ENCODE assay signal across 16 cellular contexts in the genomic region with DNA sequence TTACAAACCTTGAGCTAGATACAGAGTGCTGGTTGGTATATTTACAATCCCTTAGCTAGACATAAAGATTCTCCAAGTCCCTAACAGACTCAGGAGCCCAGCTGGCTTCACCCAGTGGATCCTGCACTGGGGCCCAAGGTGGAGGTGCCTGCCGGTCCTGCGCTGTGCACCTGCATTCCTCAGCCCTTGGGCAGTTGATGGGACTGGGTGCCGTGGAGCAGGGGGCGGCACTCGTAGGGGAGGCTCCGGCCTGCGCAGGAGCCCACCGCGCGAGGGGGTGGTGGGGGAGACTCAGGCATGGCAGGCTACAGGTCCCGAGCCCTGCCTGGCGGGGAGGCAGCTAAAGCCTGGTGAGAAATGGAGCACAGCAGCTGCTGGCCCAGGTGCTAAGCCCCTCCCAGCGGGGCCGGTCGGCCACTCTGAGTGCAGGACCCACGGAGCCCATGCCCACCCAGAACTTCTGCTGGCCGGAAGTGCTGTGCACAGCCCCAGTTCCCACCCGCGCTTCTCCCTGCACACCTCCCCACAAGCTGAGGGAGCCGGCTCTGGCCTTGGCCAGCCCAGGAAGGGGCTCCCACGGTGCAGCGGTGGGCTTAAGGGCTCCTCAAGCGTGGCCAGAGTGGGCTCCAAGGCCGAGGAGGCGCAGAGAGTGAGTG.
DNase-seq lines count a peak whose midpoint lies in the region; ATAC-seq, FAIRE-seq and TF ChIP-seq lines count a peak whose summit lies in the region.
"Had no signal": no experiment of that assay in that cellular context is flagged by ENCODE, and none has a peak within 500 bp of the region (broad histone marks: within the 10 kb centered on the region; RNA-seq: fewer than 3 reads in every experiment).

No MANE protein-coding gene starts in this region.

- CTCF ChIA-PET in HepG2 (lab: Yijun Ruan, JAX; ENCODE audit: low intra/inter-chr PET ratio, low total read pairs): no interaction called here

- no peak overlapping the region for H3K4me2 ChIP-seq in osteoblast (ENCODE audit: insufficient read depth, low read length)
- no peak overlapping the region for H3K4me2 ChIP-seq in MM.1S (ENCODE audit: low read depth, low read length)
- no peak overlapping the region for H3K4me2 ChIP-seq in HepG2 (ENCODE audit: low read depth, low read length)

- no peak overlapping the region for H3K4me3 Mint-ChIP-seq in chondrocyte (ENCODE audit: unreplicated experiment)
- no peak overlapping the region for H3K4me3 Mint-ChIP-seq in endothelial cell (ENCODE audit: unreplicated experiment)
- H3K4me3 Mint-ChIP-seq: CD4-positive, alpha-beta T cell had no signal

- no peak overlapping the region for H3K27ac Mint-ChIP-seq in chondrocyte (ENCODE audit: unreplicated experiment)
- no peak overlapping the region for H3K27ac Mint-ChIP-seq in endothelial cell (ENCODE audit: unreplicated experiment)
- H3K27ac Mint-ChIP-seq: CD4-positive, alpha-beta T cell had no signal

- H3K4me1 ChIP-seq in right cardiac atrium (ENCODE audit: control insufficient read depth, insufficient read depth, low read length) (no peaks in the 10 kb centered on the region), osteoblast (ENCODE audit: insufficient read depth, low read length) (no peaks in the 10 kb centered on the region), testis (no peaks in the 10 kb centered on the region), MM.1S (ENCODE audit: low read length) (no peaks in the 10 kb centered on the region), HepG2 (ENCODE audit: insufficient read depth, low read length) (no peaks in the 10 kb centered on the region)
- H3K4me1 ChIP-seq: Caco-2, HAP-1 had no signal

- DNase-seq in right cardiac atrium (peak in 2 of 3 donors; percentile 30 to 35), cardiac septum (ENCODE audit: low spot score) (no peak), chondrocyte (ENCODE audit: low spot score) (peak; percentile 78), osteoblast (ENCODE audit: insufficient read length, low spot score, missing footprints) (peak; percentile 8), testis (peak; percentile 37), MM.1S (no peak), endothelial cell (ENCODE audit: low spot score) (no peak), HepG2 (ENCODE audit: low spot score) (no peak)
- DNase-seq: ACHN; Caco-2; CD4-positive, alpha-beta T cell; GM23248 had no signal

- no peaks in the 10 kb centered on the region for H3K36me3 Mint-ChIP-seq in chondrocyte (ENCODE audit: low read depth)
- H3K36me3 Mint-ChIP-seq in endothelial cell (ENCODE audit: low read depth, unreplicated experiment): no peaks in the 10 kb centered on the region

- POLR2A ChIA-PET in HepG2 (lab: Yijun Ruan, JAX): no interaction called here

- FAIRE-seq in HepG2 (lab: Jason Lieb, UNC): no peak
- FAIRE-seq: D721Med, GM12891 had no signal

- H3K27me3 ChIP-seq in right cardiac atrium (ENCODE audit: control insufficient read depth, insufficient read depth) (no peaks in the 10 kb centered on the region), osteoblast (ENCODE audit: insufficient read depth, low read length) (no peaks in the 10 kb centered on the region), testis (no peaks in the 10 kb centered on the region), MM.1S (replicated peaks; ENCODE audit: insufficient read depth, low read length) (no peaks in the 10 kb centered on the region), HepG2 (ENCODE audit: control insufficient read depth in 1 of 2, insufficient read depth in 2 of 2, low read length in 2 of 2) (no peaks in the 10 kb centered on the region; a peak in 1 of 5 replicates)

- no peak for TF ChIP-seq RAD21 in HepG2 (CRISPR knock-in tag; IDR thresholded peaks at IDR 0.05)

- no peaks in the 10 kb centered on the region for H3K9me2 ChIP-seq in MM.1S (replicated peaks; ENCODE audit: insufficient read depth, low read length)

- TF ChIP-seq POLR2A in testis (IDR thresholded peaks at IDR 0.05) (no peak), HepG2 (IDR thresholded peaks at IDR 0.05; ENCODE audit: insufficient read depth in 1 of 2, low read depth in 2 of 2, low read length in 2 of 2) (no peak)

- no peak overlapping the region for H3K27ac ChIP-seq in right cardiac atrium (ENCODE audit: low read length)
- H3K27ac ChIP-seq in osteoblast (ENCODE audit: low read depth, low read length): no peak overlapping the region
- no peak overlapping the region for H3K27ac ChIP-seq in testis
- H3K27ac ChIP-seq in MM.1S (ENCODE audit: low read length): no peak overlapping the region
- H3K27ac ChIP-seq in HepG2 (ENCODE audit: extremely low read length, insufficient read depth, low read length): no peak overlapping the region
- H3K27ac ChIP-seq: C4-2B, GM23248 had no signal

- no TSS peak for BruUV-seq in HepG2 (replicated peaks; lab: Mats Ljungman, UMichigan)

- H4K20me1 ChIP-seq in osteoblast (ENCODE audit: insufficient read depth, low read length) (no peaks in the 10 kb centered on the region), MM.1S (ENCODE audit: insufficient read depth, low read length) (no peaks in the 10 kb centered on the region), HepG2 (ENCODE audit: insufficient read depth, low read length) (no peaks in the 10 kb centered on the region)

- ATAC-seq in right cardiac atrium (no peak), HepG2 (no peak)

- no peak overlapping the region for H2AFZ ChIP-seq in osteoblast (ENCODE audit: low read length)
- no peak overlapping the region for H2AFZ ChIP-seq in MM.1S (ENCODE audit: low read length)
- H2AFZ ChIP-seq in HepG2 (ENCODE audit: low read length): no peak overlapping the region
- H2AFZ ChIP-seq: GM23248 had no signal

- H3K9me3 Mint-ChIP-seq in chondrocyte (ENCODE audit: low read depth) (peaks cover 14% of the 10 kb centered on the region), endothelial cell (ENCODE audit: unreplicated experiment) (no peaks in the 10 kb centered on the region)

- 91% methylated on average over 25 of the region's 25 CpGs for WGBS in right cardiac atrium
- 44 to 69% methylated on average over 10 to 25 of the region's 25 CpGs for WGBS in testis, 2 donors
- WGBS in HepG2 (ENCODE audit: low lambda C conversion rate): 64% methylated on average over 8 of the region's 25 CpGs

- H3K4me3 ChIP-seq in right cardiac atrium (ENCODE audit: low read length): no peak overlapping the region
- no peak overlapping the region for H3K4me3 ChIP-seq in osteoblast (ENCODE audit: insufficient read depth, low read length)
- H3K4me3 ChIP-seq in testis: peak overlapping the region; percentile 44 to 48
- H3K4me3 ChIP-seq in MM.1S (ENCODE audit: low read length): no peak overlapping the region
- no peak overlapping the region for H3K4me3 ChIP-seq in HepG2 (replicated peaks in 1 of 3; ENCODE audit: insufficient read depth in 1 of 3, low read depth in 2 of 3, low read length in 3 of 3)
- H3K4me3 ChIP-seq: GM23248, HAP-1 had no signal

- H3K36me3 ChIP-seq in osteoblast (ENCODE audit: insufficient read depth, low read length): no peaks in the 10 kb centered on the region
- no peaks in the 10 kb centered on the region for H3K36me3 ChIP-seq in testis (ENCODE audit: low read depth, missing control alignments)
- no peaks in the 10 kb centered on the region for H3K36me3 ChIP-seq in MM.1S (replicated peaks; ENCODE audit: insufficient read depth, low read length)
- no peaks in the 10 kb centered on the region for H3K36me3 ChIP-seq in HepG2 (replicated peaks in 1 of 2; ENCODE audit: control insufficient read depth in 1 of 2, insufficient read depth in 2 of 2, low read length in 2 of 2)
- H3K36me3 ChIP-seq: HAP-1 had no signal

- no peaks in the 10 kb centered on the region for H3K27me3 Mint-ChIP-seq in chondrocyte (ENCODE audit: low read depth)
- no peaks in the 10 kb centered on the region for H3K27me3 Mint-ChIP-seq in endothelial cell (ENCODE audit: unreplicated experiment)
- H3K27me3 Mint-ChIP-seq: CD4-positive, alpha-beta T cell had no signal

- H3K4me1 Mint-ChIP-seq in chondrocyte (ENCODE audit: low read depth): no peaks in the 10 kb centered on the region
- no peaks in the 10 kb centered on the region for H3K4me1 Mint-ChIP-seq in endothelial cell (ENCODE audit: unreplicated experiment)

- in situ Hi-C loops in HepG2 (cut with HindIII; ENCODE audit: extremely low pct_ligation_motif_present, low pct_unique_long_range_greater_than_20kb): no loop called here

- no peak for TF ChIP-seq EP300 in HepG2 (IDR thresholded peaks at IDR 0.05; ENCODE audit: low read depth in 2 of 2, low read length in 2 of 2)
- no peak for TF ChIP-seq EP300 in HepG2 (CRISPR knock-in tag; IDR thresholded peaks at IDR 0.05; ENCODE audit: borderline replicate concordance)

- TF ChIP-seq CTCF in chondrocyte (IDR thresholded peaks at IDR 0.05) (no peak), osteoblast (IDR thresholded peaks at IDR 0.05; ENCODE audit: extremely low read depth, low read depth, low read length) (no peak), testis (IDR thresholded peaks at IDR 0.05) (no peak), MM.1S (IDR thresholded peaks at IDR 0.05; ENCODE audit: low read length) (no peak), endothelial cell (IDR thresholded peaks at IDR 0.05; ENCODE audit: unreplicated experiment) (no peak), HepG2 (CRISPR knock-in tag; IDR thresholded peaks at IDR 0.05) (no peak)

- no peak overlapping the region for H3K9ac ChIP-seq in MM.1S (ENCODE audit: low read length)
- no peak overlapping the region for H3K9ac ChIP-seq in HepG2 (ENCODE audit: insufficient read depth, low read depth, low read length)
- H3K9ac ChIP-seq: GM23248 had no signal

- H3K79me2 ChIP-seq in osteoblast (ENCODE audit: insufficient read depth, low read length) (no peaks in the 10 kb centered on the region), MM.1S (ENCODE audit: low read length) (no peaks in the 10 kb centered on the region), HepG2 (ENCODE audit: insufficient read depth, low read length) (no peaks in the 10 kb centered on the region)

- H3K9me3 ChIP-seq in right cardiac atrium (ENCODE audit: control insufficient read depth, low read length) (no peaks in the 10 kb centered on the region), osteoblast (ENCODE audit: low read depth, low read length) (no peaks in the 10 kb centered on the region), testis (no peaks in the 10 kb centered on the region), MM.1S (replicated peaks; ENCODE audit: insufficient read depth, low read length) (no peaks in the 10 kb centered on the region), HepG2 (ENCODE audit: low read length) (no peaks in the 10 kb centered on the region)
- H3K9me3 ChIP-seq: Caco-2, HAP-1 had no signal

- H3F3A ChIP-seq in MM.1S (ENCODE audit: insufficient read depth, low read length): no peaks in the 10 kb centered on the region

- intact Hi-C loops in right cardiac atrium (cut with DNase I) (no loop called here), cardiac septum (cut with DNase I) (no loop called here), testis (cut with DNase I; ENCODE audit: low total_unique reads) (no loop called here), HepG2 (cut with micrococcal nuclease; ENCODE audit: unreplicated experiment) (no loop called here)

TF ChIP-seq in HepG2, 621 proteins besides CTCF, POLR2A, EP300 and RAD21 (continues in another document):
- TF ChIP-seq ZNF589 (CRISPR knock-in tag; conservative IDR thresholded peaks at IDR 0.05) (no peak), GTF3A (CRISPR knock-in tag; conservative IDR thresholded peaks at IDR 0.05) (no peak), HDAC6 (IDR thresholded peaks at IDR 0.05; ENCODE audit: low read depth, low read length) (no peak), NAIF1 (CRISPR knock-in tag; IDR thresholded peaks at IDR 0.05; ENCODE audit: borderline replicate concordance) (no peak)

Comparison
In these comparisons a context has a peak if more than half of its experiments do, and no peak if none do; other contexts are left out.
1. DNase-seq: peak in right cardiac atrium (2 of 3), chondrocyte (single experiment), osteoblast (single experiment) and testis (single experiment); none in cardiac septum (single experiment), MM.1S (single experiment), endothelial cell (single experiment) and HepG2 (single experiment).
2. H3K4me3 ChIP-seq: peak in testis (2 of 2); none in right cardiac atrium (single experiment), osteoblast (single experiment), MM.1S (single experiment) and HepG2 (0 of 3).